ENCODE assay signal across 6 cellular contexts in genomic region chr17:63911657-63912100, GRCh38.
DNase-seq lines count a peak whose midpoint lies in the region; ATAC-seq lines count a peak whose summit lies in the region.

No MANE protein-coding gene starts in this region.

- H3K4me1 Mint-ChIP-seq in activated naive CD4-positive, alpha-beta T cell treated with anti-CD3 and anti-CD28 coated beads, Interleukin-2, amount 10 ng/mL, durations not matched to agents 7 days and 5 days, result peaks cover 2% of the 10 kb centered on the region
- H3K4me1 Mint-ChIP-seq in memory B cell, result peaks cover 23% of the 10 kb centered on the region

- H3K9me3 Mint-ChIP-seq in activated naive CD4-positive, alpha-beta T cell treated with anti-CD3 and anti-CD28 coated beads, Interleukin-2, amount 10 ng/mL, durations not matched to agents 7 days and 5 days, result no peaks in the 10 kb centered on the region
- no peaks in the 10 kb centered on the region for H3K9me3 Mint-ChIP-seq in memory B cell

- DNase-seq in COLO668 (lab: John Stamatoyannopoulos, UW; ENCODE audit: unreplicated experiment) (peak; percentile 14), NCI-H69 (lab: John Stamatoyannopoulos, UW) (peak; percentile 43), memory B cell (ENCODE audit: low spot score in 2 of 2) (peak; percentile 76 to 80)
- peak; percentile 77 for DNase-seq in activated naive CD4-positive, alpha-beta T cell treated with anti-CD3 and anti-CD28 coated beads, Interleukin-2, amount 10 ng/mL, durations not matched to agents 7 days and 5 days

- no peaks in the 10 kb centered on the region for H3K36me3 Mint-ChIP-seq in activated naive CD4-positive, alpha-beta T cell treated with anti-CD3 and anti-CD28 coated beads, Interleukin-2, amount 10 ng/mL, durations not matched to agents 7 days and 5 days
- no peaks in the 10 kb centered on the region for H3K36me3 Mint-ChIP-seq in memory B cell

- ATAC-seq in memory B cell (ENCODE audit: low read depth) (peak; percentile 54), GM18498 (IDR thresholded peaks at IDR 0.05; ENCODE audit: unreplicated experiment) (no peak), HG02588 (IDR thresholded peaks at IDR 0.05; ENCODE audit: unreplicated experiment) (no peak)

- no peak overlapping the region for H3K27ac Mint-ChIP-seq in activated naive CD4-positive, alpha-beta T cell treated with anti-CD3 and anti-CD28 coated beads, Interleukin-2, amount 10 ng/mL, durations not matched to agents 7 days and 5 days
- no peak overlapping the region for H3K27ac Mint-ChIP-seq in memory B cell

- CTCF ChIA-PET in activated naive CD4-positive, alpha-beta T cell treated with anti-CD3 and anti-CD28 coated beads, Interleukin-2, amount 10 ng/mL, durations not matched to agents 7 days and 5 days (lab: Charles Lee), result interaction anchor here (0.7 to 4.3 kb wide), 14 partner anchors 8 to 234 kb away, joined by 3 to 40 read pairs (median 5); partner anchors contain the start of gene CD79B

- H3K27me3 Mint-ChIP-seq in activated naive CD4-positive, alpha-beta T cell treated with anti-CD3 and anti-CD28 coated beads, Interleukin-2, amount 10 ng/mL, durations not matched to agents 7 days and 5 days, result peaks cover 64% of the 10 kb centered on the region
- peaks cover 4% of the 10 kb centered on the region for H3K27me3 Mint-ChIP-seq in memory B cell

- H3K4me3 Mint-ChIP-seq in activated naive CD4-positive, alpha-beta T cell treated with anti-CD3 and anti-CD28 coated beads, Interleukin-2, amount 10 ng/mL, durations not matched to agents 7 days and 5 days, result no peak overlapping the region
- no peak overlapping the region for H3K4me3 Mint-ChIP-seq in memory B cell

Comparison
In these comparisons a context has a peak if more than half of its experiments do, and no peak if none do; other contexts are left out.
1. DNase-seq: peak in every context shown above with its lines; median percentile 78 in memory B cell; 77 in activated naive CD4-positive, alpha-beta T cell treated with anti-CD3 and anti-CD28 coated beads, Interleukin-2, amount 10 ng/mL, durations not matched to agents 7 days and 5 days; 43 in NCI-H69; 14 in COLO668.